ENCODE assay signal across 23 cellular contexts in the genomic region with DNA sequence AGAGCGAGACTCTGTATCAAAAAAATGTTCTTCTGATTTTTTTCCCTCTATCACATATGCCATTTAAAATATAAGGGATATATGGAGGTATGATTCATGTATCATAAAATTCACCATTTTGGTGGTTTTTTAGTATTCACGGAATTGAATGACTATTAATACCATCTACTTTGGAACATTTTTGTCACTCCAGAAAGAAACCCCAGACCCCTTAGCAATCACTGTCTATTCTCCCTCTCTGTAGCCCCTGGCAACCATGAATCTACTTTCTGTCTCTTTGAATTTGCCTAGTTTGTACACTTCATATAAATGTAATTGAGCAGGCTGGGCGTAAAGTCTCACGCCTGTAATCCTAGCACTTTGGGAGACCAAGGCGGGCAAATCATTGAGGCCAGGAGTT.
"Had no signal": no experiment of that assay in that cellular context is flagged by ENCODE, and none has a peak within 500 bp of the region (broad histone marks: within the 10 kb centered on the region; RNA-seq: fewer than 3 reads in every experiment).

No MANE protein-coding gene starts in this region.

- H3K9me3 Mint-ChIP-seq: activated naive CD4-positive, alpha-beta T cell treated with anti-CD3 and anti-CD28 coated beads for 36 hours; activated T-cell treated with anti-CD3 and anti-CD28 coated beads, Interleukin-2, amount 50 U/mL, for 4 hours; natural killer cell treated with Interleukin-12 subunit alpha and Interleukin-12 subunit beta and Interleukin-15 and Interleukin-18, amount 100 ng/mL, for 72 hours; WTC11 had no signal

- H3K27me3 Mint-ChIP-seq: activated CD4-positive, alpha-beta T cell treated with anti-CD3 and anti-CD28 coated beads for 36 hours; natural killer cell treated with Interleukin-12 subunit alpha and Interleukin-12 subunit beta and Interleukin-15 and Interleukin-18, amount 100 ng/mL, for 72 hours had no signal

- H3K27me3 ChIP-seq: ascending aorta, heart right ventricle, pancreas, right atrium auricular region, transverse colon had no signal

- FAIRE-seq: pancreas, urothelium cell line had no signal

- H3K9me3 ChIP-seq: ascending aorta, heart right ventricle, pancreas, psoas muscle, right atrium auricular region, transverse colon had no signal

- H3K4me3 ChIP-seq: ascending aorta, heart right ventricle, pancreas, psoas muscle, right atrium auricular region, transverse colon had no signal

- H3K4me1 ChIP-seq: ascending aorta, pancreas, right atrium auricular region had no signal

- H3K36me3 Mint-ChIP-seq: natural killer cell treated with Interleukin-12 subunit alpha and Interleukin-12 subunit beta and Interleukin-15 and Interleukin-18, amount 100 ng/mL, for 72 hours; WTC11 had no signal

- H3K4me3 Mint-ChIP-seq: activated CD4-positive, alpha-beta T cell treated with anti-CD3 and anti-CD28 coated beads for 36 hours; activated naive CD4-positive, alpha-beta T cell treated with anti-CD3 and anti-CD28 coated beads for 36 hours; activated T-cell treated with anti-CD3 and anti-CD28 coated beads, Interleukin-2, amount 50 U/mL, for 4 hours; natural killer cell treated with Interleukin-12 subunit alpha and Interleukin-12 subunit beta and Interleukin-15 and Interleukin-18, amount 100 ng/mL, for 72 hours; WTC11 had no signal

- DNase-seq: activated CD4-positive, alpha-beta T cell treated with anti-CD3 and anti-CD28 coated beads for 36 hours; activated CD4-positive, alpha-beta T cell treated with anti-CD3 and anti-CD28 coated beads, Interleukin-2, amount 50 U/mL, for 4 hours; activated CD8-positive, alpha-beta memory T cell treated with anti-CD3 and anti-CD28 coated beads for 24 hours; activated CD8-positive, alpha-beta memory T cell treated with anti-CD3 and anti-CD28 coated beads, Interleukin-2, amount 50 U/mL, for 4 hours; activated effector memory CD4-positive, alpha-beta T cell treated with Interleukin-2 at 50 U/mL for 16 hours; activated naive CD4-positive, alpha-beta T cell treated with anti-CD3 and anti-CD28 coated beads for 36 hours; activated T-cell treated with anti-CD3 and anti-CD28 coated beads, Interleukin-2, amount 50 U/mL, for 4 hours; cerebellar nuclear complex; cortex of kidney; heart right ventricle; left ventricle myocardium superior; midbrain; pancreas; psoas muscle; stimulated activated CD4-positive, alpha-beta T cell treated with anti-CD3 and anti-CD28 coated beads, Interleukin-1b, Interleukin-23, amount 100 ng/mL, for 48 hours; T1000; transverse colon had no signal

- H3K27ac ChIP-seq: ascending aorta, epithelial cell of prostate, heart right ventricle, pancreas, psoas muscle, right atrium auricular region, transverse colon had no signal

- H3K36me3 ChIP-seq: ascending aorta, heart right ventricle, pancreas, right atrium auricular region, transverse colon had no signal

- ATAC-seq: activated CD4-positive, alpha-beta T cell treated with anti-CD3 and anti-CD28 coated beads for 36 hours; activated T-cell treated with anti-CD3 and anti-CD28 coated beads, Interleukin-2, amount 50 U/mL, for 4 hours; heart right ventricle; left ventricle myocardium superior; natural killer cell treated with Interleukin-12 subunit alpha and Interleukin-12 subunit beta and Interleukin-15 and Interleukin-18, amount 100 ng/mL, for 72 hours; pancreas; psoas muscle; WTC11 had no signal

- H3K27ac Mint-ChIP-seq: activated CD4-positive, alpha-beta T cell treated with anti-CD3 and anti-CD28 coated beads for 36 hours; activated naive CD4-positive, alpha-beta T cell treated with anti-CD3 and anti-CD28 coated beads for 36 hours; natural killer cell treated with Interleukin-12 subunit alpha and Interleukin-12 subunit beta and Interleukin-15 and Interleukin-18, amount 100 ng/mL, for 72 hours; WTC11 had no signal
